ENCODE assay signal across 20 cellular contexts in genomic region chr11:44300881-44301855, GRCh38.
DNase-seq lines count a peak whose midpoint lies in the region; TF ChIP-seq lines count a peak whose summit lies in the region.
"Had no signal": no experiment of that assay in that cellular context is flagged by ENCODE, and none has a peak within 500 bp of the region (broad histone marks: within the 10 kb centered on the region; RNA-seq: fewer than 3 reads in every experiment).

No MANE protein-coding gene starts in this region.

- H3K4me3 Mint-ChIP-seq in nephron progenitor cell: no peak overlapping the region
- H3K4me3 Mint-ChIP-seq: activated naive CD8-positive, alpha-beta T cell treated with anti-CD3 and anti-CD28 coated beads, Interleukin-2, amount 50 U/mL, for 24 hours; activated T-helper 1 cell treated with anti-CD3 and anti-CD28 coated beads, Interleukin-12 subunit alpha, Interleukin-12 subunit beta, Interleukin-2, Interleukin-4 antibody, amounts not matched to agents 30 ng/mL and 10 ng/mL and 1 ng/mL, durations not matched to agents 14 hours and 24 hours and 36 hours; neural progenitor cell; stimulated activated naive CD8-positive, alpha-beta T cell treated with anti-CD3 and anti-CD28 coated beads, Interleukin-15, amount 100 ng/mL, for 72 hours; T-helper 17 cell had no signal

- peaks cover 1% of the 10 kb centered on the region for H3K36me3 Mint-ChIP-seq in nephron progenitor cell (ENCODE audit: low read depth)
- H3K36me3 Mint-ChIP-seq: neural progenitor cell had no signal

- peak; percentile 34 for DNase-seq in ACHN
- DNase-seq in amniotic epithelial cell (ENCODE audit: low read depth): peak; percentile 70
- peak; percentile 17 for DNase-seq in kidney tubule cell (ENCODE audit: low spot score)
- no peak for DNase-seq in NCI-H446 treated with DMSO at 0.1 percent for 48 hours (lab: John Stamatoyannopoulos, UW)
- no peak for DNase-seq in DMS153 (lab: John Stamatoyannopoulos, UW)
- DNase-seq in nephron progenitor cell: no peak
- no peak for DNase-seq in GF-D8 (lab: John Stamatoyannopoulos, UW)
- DNase-seq: activated CD4-positive, CD25-positive, alpha-beta regulatory T cell; activated CD8-positive, alpha-beta memory T cell treated with anti-CD3 and anti-CD28 coated beads for 24 hours; activated naive CD8-positive, alpha-beta T cell treated with anti-CD3 and anti-CD28 coated beads, Interleukin-2, amount 50 U/mL, for 24 hours; effector CD4-positive, alpha-beta T cell; esophagus squamous epithelium; Kasumi-1; kidney glomerular epithelial cell; NCI-H2227 treated with DMSO at 0.1 percent for 48 hours; stimulated activated naive CD8-positive, alpha-beta T cell treated with anti-CD3 and anti-CD28 coated beads, Interleukin-15, amount 100 ng/mL, for 72 hours; T-helper 17 cell had no signal

- TF ChIP-seq CTCF in HEK293 (tag by site-specific recombination; IDR thresholded peaks at IDR 0.05) (no peak), nephron progenitor cell (IDR thresholded peaks at IDR 0.05) (no peak)

- peaks cover 24% of the 10 kb centered on the region for H3K4me1 Mint-ChIP-seq in nephron progenitor cell

- no peaks in the 10 kb centered on the region for H3K9me3 ChIP-seq in HEK293 (ENCODE audit: control insufficient read depth, insufficient read depth, low read depth, low read length)
- H3K9me3 ChIP-seq: esophagus squamous epithelium had no signal

- H3K27ac ChIP-seq in HEK293 (ENCODE audit: extremely low read depth, low read depth, low read length): no peak overlapping the region
- H3K27ac ChIP-seq: esophagus squamous epithelium, neural progenitor cell had no signal

- no peak overlapping the region for H3K4me3 ChIP-seq in HEK293 (ENCODE audit: low read depth, low read length)
- H3K4me3 ChIP-seq: esophagus squamous epithelium, neural progenitor cell had no signal

- H3K27me3 Mint-ChIP-seq in nephron progenitor cell (ENCODE audit: low read depth, poor library complexity): peaks cover 98% of the 10 kb centered on the region

- CTCF ChIA-PET in HEK293 (lab: Yijun Ruan, JAX): interaction anchor here (0.5 to 2.3 kb wide), 2 partner anchors 15 to 606 kb away, joined by 3 to 12 read pairs; no protein-coding TSS in a partner anchor

- H3K9me3 Mint-ChIP-seq in nephron progenitor cell: no peaks in the 10 kb centered on the region
- H3K9me3 Mint-ChIP-seq: activated naive CD8-positive, alpha-beta T cell treated with anti-CD3 and anti-CD28 coated beads, Interleukin-2, amount 50 U/mL, for 24 hours; activated T-helper 1 cell treated with anti-CD3 and anti-CD28 coated beads, Interleukin-12 subunit alpha, Interleukin-12 subunit beta, Interleukin-2, Interleukin-4 antibody, amounts not matched to agents 30 ng/mL and 10 ng/mL and 1 ng/mL, durations not matched to agents 14 hours and 24 hours and 36 hours; stimulated activated naive CD8-positive, alpha-beta T cell treated with anti-CD3 and anti-CD28 coated beads, Interleukin-15, amount 100 ng/mL, for 72 hours had no signal

- no peak overlapping the region for H3K27ac Mint-ChIP-seq in nephron progenitor cell
- H3K27ac Mint-ChIP-seq: activated naive CD8-positive, alpha-beta T cell treated with anti-CD3 and anti-CD28 coated beads, Interleukin-2, amount 50 U/mL, for 24 hours; activated T-helper 1 cell treated with anti-CD3 and anti-CD28 coated beads, Interleukin-12 subunit alpha, Interleukin-12 subunit beta, Interleukin-2, Interleukin-4 antibody, amounts not matched to agents 30 ng/mL and 10 ng/mL and 1 ng/mL, durations not matched to agents 14 hours and 24 hours and 36 hours; neural progenitor cell; T-helper 17 cell had no signal

- POLR2A ChIA-PET in HEK293 (lab: Yijun Ruan, JAX): no interaction called here

- no peaks in the 10 kb centered on the region for H3K4me1 ChIP-seq in HEK293 (ENCODE audit: control insufficient read depth, insufficient read depth, low read length)

- H3K36me3 ChIP-seq in HEK293 (ENCODE audit: control insufficient read depth in 2 of 2, insufficient read depth in 1 of 2, low read length in 2 of 2): peaks cover 0 to 5% of the 10 kb centered on the region in 2 experiments; a peak in 1 of 3 replicates
- H3K36me3 ChIP-seq: esophagus squamous epithelium, neural progenitor cell had no signal

- in situ Hi-C loops in ACHN (cut with HindIII; ENCODE audit: low pct_ligation_motif_present, low pct_unique_long_range_greater_than_20kb, low sequenced_read_pairs): no loop called here

TF ChIP-seq in HEK293, 187 proteins besides CTCF, POLR2A, EP300 and RAD21:
- TF ChIP-seq ZNF670 (tag by site-specific recombination; IDR thresholded peaks at IDR 0.05; ENCODE audit: low read depth) (no peak), GLIS1 (tag by site-specific recombination; IDR thresholded peaks at IDR 0.05) (peak; percentile 19; the same call in 1 of the 2 replicates)

Comparison
In these comparisons a context has a peak if more than half of its experiments do, and no peak if none do; other contexts are left out.
1. DNase-seq: peak in ACHN (single experiment), amniotic epithelial cell (single experiment) and kidney tubule cell (single experiment); none in NCI-H446 treated with DMSO at 0.1 percent for 48 hours (single experiment), DMS153 (single experiment), nephron progenitor cell (single experiment) and GF-D8 (single experiment).